Comparison of ENCODE assay signal across 8 cellular contexts in genomic region chr7:143361552-143362125, GRCh38. TPM values are rescaled to one million over a fixed set of nuclear protein-coding genes. Genes with fewer than 3 reads are reported as not detected.
DNase-seq lines count a peak whose midpoint lies in the region; ATAC-seq, FAIRE-seq and TF ChIP-seq lines count a peak whose summit lies in the region.

No MANE protein-coding gene starts in this region.

- H3K4me1 Mint-ChIP-seq in activated naive CD4-positive, alpha-beta T cell treated with anti-CD3 and anti-CD28 coated beads for 36 hours (ENCODE audit: low read depth) = peaks cover 4% of the 10 kb centered on the region
- peaks cover 2% of the 10 kb centered on the region for H3K4me1 Mint-ChIP-seq in activated naive CD8-positive, alpha-beta T cell treated with anti-CD3 and anti-CD28 coated beads, Interleukin-2, amount 10 ng/mL, durations not matched to agents 7 days and 5 days

- peaks cover 0 to 18% (median 16%) of the 10 kb centered on the region in 4 donors for H3K4me1 ChIP-seq in transverse colon

- intact Hi-C loops in activated naive CD4-positive, alpha-beta T cell treated with anti-CD3 and anti-CD28 coated beads for 36 hours (cut with micrococcal nuclease) = loop anchor here (2.0 kb wide), 2 partner anchors 17 to 73 kb away; partner anchors contain the start of gene CASP2
- intact Hi-C loops in transverse colon (cut with DNase I; ENCODE audit: low total_unique reads) = no loop called here

- H3K4me3 ChIP-seq in transverse colon = peak overlapping the region; percentile 34 to 83 (median 61)

- H3K27ac Mint-ChIP-seq in activated naive CD4-positive, alpha-beta T cell treated with anti-CD3 and anti-CD28 coated beads for 36 hours = no peak overlapping the region
- H3K27ac Mint-ChIP-seq in activated naive CD8-positive, alpha-beta T cell treated with anti-CD3 and anti-CD28 coated beads, Interleukin-2, amount 10 ng/mL, durations not matched to agents 7 days and 5 days = no peak overlapping the region

- H3K27me3 ChIP-seq in transverse colon = peaks cover 45% of the 10 kb centered on the region

- peak overlapping the region; percentile 85 for H3K4me3 Mint-ChIP-seq in activated naive CD4-positive, alpha-beta T cell treated with anti-CD3 and anti-CD28 coated beads for 36 hours
- H3K4me3 Mint-ChIP-seq in activated naive CD8-positive, alpha-beta T cell treated with anti-CD3 and anti-CD28 coated beads, Interleukin-2, amount 10 ng/mL, durations not matched to agents 7 days and 5 days = peak overlapping the region; percentile 90

- no peaks in the 10 kb centered on the region for H3K9me3 ChIP-seq in transverse colon

- no peak for FAIRE-seq in H54 (lab: Jason Lieb, UNC)

- no peaks in the 10 kb centered on the region for H3K36me3 ChIP-seq in transverse colon

- H3K27me3 Mint-ChIP-seq in activated naive CD4-positive, alpha-beta T cell treated with anti-CD3 and anti-CD28 coated beads for 36 hours (ENCODE audit: low read depth) = peaks cover 21% of the 10 kb centered on the region
- H3K27me3 Mint-ChIP-seq in activated naive CD8-positive, alpha-beta T cell treated with anti-CD3 and anti-CD28 coated beads, Interleukin-2, amount 10 ng/mL, durations not matched to agents 7 days and 5 days = peaks cover 53% of the 10 kb centered on the region

- CTCF ChIA-PET in activated naive CD4-positive, alpha-beta T cell treated with anti-CD3 and anti-CD28 coated beads for 36 hours (lab: Charles Lee) = interaction anchor here (0.7 to 1.5 kb wide), 3 partner anchors 11 to 1583 kb away, joined by 3 read pairs; no protein-coding TSS in a partner anchor

- no peaks in the 10 kb centered on the region for H3K36me3 Mint-ChIP-seq in activated naive CD4-positive, alpha-beta T cell treated with anti-CD3 and anti-CD28 coated beads for 36 hours (ENCODE audit: low read depth)
- H3K36me3 Mint-ChIP-seq in activated naive CD8-positive, alpha-beta T cell treated with anti-CD3 and anti-CD28 coated beads, Interleukin-2, amount 10 ng/mL, durations not matched to agents 7 days and 5 days = no peaks in the 10 kb centered on the region

- 2 to 5% methylated on average over 4 to 44 of the region's 45 CpGs for WGBS in transverse colon (ENCODE audit: low coverage in 1 of 2), 2 donors

- in situ Hi-C loops in transverse colon (cut with MboI; ENCODE audit: low pct_ligation_motif_present in 1 of 4, low pct_unique_long_range_greater_than_20kb in 1 of 4, low sequenced_read_pairs in 3 of 4) = no loop called here

- DNase-seq in activated naive CD4-positive, alpha-beta T cell treated with anti-CD3 and anti-CD28 coated beads for 36 hours = no peak
- no peak for DNase-seq in activated naive CD4-positive, alpha-beta T cell treated with Interleukin-2 at 50 U/mL for 16 hours
- DNase-seq in activated naive CD8-positive, alpha-beta T cell treated with anti-CD3 and anti-CD28 coated beads, Interleukin-2, amount 10 ng/mL, durations not matched to agents 7 days and 5 days = no peak
- DNase-seq in left lobe of liver (ENCODE audit: low spot score) (no peak), transverse colon (no peak), H54 (ENCODE audit: insufficient read length, low spot score) (no peak), cerebellar nuclear complex (lab: John Stamatoyannopoulos, UW) (no peak)

- no peaks in the 10 kb centered on the region for H3K9me3 Mint-ChIP-seq in activated naive CD4-positive, alpha-beta T cell treated with anti-CD3 and anti-CD28 coated beads for 36 hours
- H3K9me3 Mint-ChIP-seq in activated naive CD8-positive, alpha-beta T cell treated with anti-CD3 and anti-CD28 coated beads, Interleukin-2, amount 10 ng/mL, durations not matched to agents 7 days and 5 days = no peaks in the 10 kb centered on the region

- POLR2A ChIA-PET in activated naive CD8-positive, alpha-beta T cell treated with anti-CD3 and anti-CD28 coated beads, Interleukin-2, amount 10 ng/mL, durations not matched to agents 7 days and 5 days (lab: Charles Lee) = interaction anchor here (0.9 to 1.6 kb wide), 3 partner anchors 14 to 18 kb away, joined by 3 to 6 read pairs (median 4); no protein-coding TSS in a partner anchor

- no peak for TF ChIP-seq CTCF in transverse colon (IDR thresholded peaks at IDR 0.05)

- no peak for TF ChIP-seq EP300 in transverse colon (IDR thresholded peaks at IDR 0.05; ENCODE audit: low read depth)

- H3K27ac ChIP-seq in transverse colon = peak overlapping the region in 1 of 4 donors; percentile 28

- peak; percentile 11 for ATAC-seq in activated naive CD8-positive, alpha-beta T cell treated with anti-CD3 and anti-CD28 coated beads, Interleukin-2, amount 10 ng/mL, durations not matched to agents 7 days and 5 days (ENCODE audit: low read depth)
- peak; percentile 22 for ATAC-seq in left lobe of liver
- ATAC-seq in GM19452 (IDR thresholded peaks at IDR 0.05; ENCODE audit: unreplicated experiment) = no peak

- TF ChIP-seq POLR2A in transverse colon (IDR thresholded peaks at IDR 0.05) = no peak
- TF ChIP-seq POLR2A in H54 (IDR thresholded peaks at IDR 0.05; ENCODE audit: low read depth, low read length) = no peak

RNA-seq across cellular contexts. Expression of gene FAM131B, which starts 0.9 kb away (rescaled TPM):
- total RNA-seq in activated naive CD4-positive, alpha-beta T cell treated with anti-CD3 and anti-CD28 coated beads for 36 hours = 1 to 10 TPM; 1.5 to 1.7 TPM
- total RNA-seq in activated naive CD8-positive, alpha-beta T cell treated with anti-CD3 and anti-CD28 coated beads, Interleukin-2, amount 10 ng/mL, durations not matched to agents 7 days and 5 days = 1 to 10 TPM; 2.3 to 2.9 TPM
- total RNA-seq in left lobe of liver (0.38 TPM), transverse colon (10 to 100 TPM in 1 of 4 donors, 1 to 10 TPM in 3; 2.2 to 33.4 (median 4.7) TPM)

RNA-seq across cellular contexts. Expression of gene ZYX, which starts 19.5 kb away (rescaled TPM):
- 10 to 100 TPM; 75.1 to 81.5 TPM for total RNA-seq in activated naive CD4-positive, alpha-beta T cell treated with anti-CD3 and anti-CD28 coated beads for 36 hours
- 100 to 1,000 TPM; 199 to 200 TPM for total RNA-seq in activated naive CD8-positive, alpha-beta T cell treated with anti-CD3 and anti-CD28 coated beads, Interleukin-2, amount 10 ng/mL, durations not matched to agents 7 days and 5 days
- total RNA-seq in left lobe of liver (33.8 TPM), transverse colon (100 to 1,000 TPM in 2 of 4 donors, 10 to 100 TPM in 2; 45.2 to 217 (median 110) TPM)

RNA-seq across cellular contexts. Expression of gene CLCN1, which starts 45.7 kb away (rescaled TPM):
- not detected for total RNA-seq in activated naive CD4-positive, alpha-beta T cell treated with anti-CD3 and anti-CD28 coated beads for 36 hours
- under 1 TPM in 1 of 2 experiments, not detected in 1; 0.08 TPM for total RNA-seq in activated naive CD8-positive, alpha-beta T cell treated with anti-CD3 and anti-CD28 coated beads, Interleukin-2, amount 10 ng/mL, durations not matched to agents 7 days and 5 days
- not detected for total RNA-seq in left lobe of liver
- not detected for total RNA-seq in transverse colon

RNA-seq across cellular contexts. Expression of gene EPHA1, which starts 47.0 kb away (rescaled TPM):
- 1 to 10 TPM; 1.0 to 1.3 TPM for total RNA-seq in activated naive CD4-positive, alpha-beta T cell treated with anti-CD3 and anti-CD28 coated beads for 36 hours
- 10 to 100 TPM; 27.3 to 28.2 TPM for total RNA-seq in activated naive CD8-positive, alpha-beta T cell treated with anti-CD3 and anti-CD28 coated beads, Interleukin-2, amount 10 ng/mL, durations not matched to agents 7 days and 5 days
- total RNA-seq in left lobe of liver (39.6 TPM), transverse colon (10 to 100 TPM; 21.1 to 29.9 (median 24.8) TPM)
